Comparison of ENCODE assay signal across 25 cellular contexts in genomic region chr20:46056027-46056833, GRCh38. TPM values are rescaled to one million over a fixed set of nuclear protein-coding genes. Genes with fewer than 3 reads are reported as not detected.
"Had no signal": no experiment of that assay in that cellular context is flagged by ENCODE, and none has a peak within 500 bp of the region (broad histone marks: within the 10 kb centered on the region; RNA-seq: fewer than 3 reads in every experiment).

No MANE protein-coding gene starts in this region.

- H3K4me3 Mint-ChIP-seq: activated CD4-positive, alpha-beta memory T cell treated with anti-CD3 and anti-CD28 coated beads, Interleukin-2, amount 10 ng/mL, durations not matched to agents 7 days and 5 days; activated CD4-positive, alpha-beta T cell treated with anti-CD3 and anti-CD28 coated beads, Interleukin-2, amount 10 ng/mL, durations not matched to agents 24 days and 14 days; activated naive CD4-positive, alpha-beta T cell treated with anti-CD3 and anti-CD28 coated beads, Interleukin-2, amount 50 U/mL, for 24 hours; activated naive CD8-positive, alpha-beta T cell treated with anti-CD3 and anti-CD28 coated beads, Interleukin-2, amount 50 U/mL, for 24 hours; dendritic cell treated with granulocyte-macrophage colony-stimulating factor and Interleukin-4, amounts not matched to agents 40 ng/mL and 50 ng/mL, for 4 days; nephron progenitor cell had no signal

- H3K4me1 ChIP-seq: prostate gland had no signal

- FAIRE-seq: endometrium, islet of Langerhans, pancreas had no signal

- H3K27ac Mint-ChIP-seq: activated CD4-positive, alpha-beta memory T cell treated with anti-CD3 and anti-CD28 coated beads, Interleukin-2, amount 10 ng/mL, durations not matched to agents 7 days and 5 days; activated CD4-positive, alpha-beta T cell treated with anti-CD3 and anti-CD28 coated beads, Interleukin-2, amount 10 ng/mL, durations not matched to agents 24 days and 14 days; activated naive CD4-positive, alpha-beta T cell treated with anti-CD3 and anti-CD28 coated beads, Interleukin-2, amount 50 U/mL, for 24 hours; activated naive CD8-positive, alpha-beta T cell treated with anti-CD3 and anti-CD28 coated beads, Interleukin-2, amount 50 U/mL, for 24 hours; activated T-helper 2 cell treated with anti-CD3 and anti-CD28 coated beads, Interferon-gamma antibody, Interleukin-2, Interleukin-4, amounts not matched to agents 10 μg/mL and 5 μg/mL and 100 μg/mL, durations not matched to agents 14 hours and 24 hours and 36 hours; dendritic cell treated with granulocyte-macrophage colony-stimulating factor and Interleukin-4, amounts not matched to agents 40 ng/mL and 50 ng/mL, for 4 days; nephron progenitor cell had no signal

- H3K27me3 ChIP-seq: pancreas, testis had no signal

- DNase-seq: activated CD4-positive, alpha-beta memory T cell treated with anti-CD3 and anti-CD28 coated beads, Interleukin-2, amount 10 ng/mL, durations not matched to agents 7 days and 5 days; activated CD4-positive, CD25-positive, alpha-beta regulatory T cell treated with anti-CD3 and anti-CD28 coated beads, Interleukin-2, amount 50 U/mL, for 72 hours; activated naive CD8-positive, alpha-beta T cell treated with anti-CD3 and anti-CD28 coated beads, Interleukin-2, amount 50 U/mL, for 24 hours; activated T-cell treated with anti-CD3 and anti-CD28 coated beads, Interleukin-2, amount 50 U/mL, for 48 hours; central memory CD4-positive, alpha-beta T cell; effector CD4-positive, alpha-beta T cell; esophagus squamous epithelium; foreskin melanocyte; nephron progenitor cell; pancreas; spleen; T-helper 1 cell; transverse colon; uterus; WERI-Rb-1 had no signal

- H3K36me3 ChIP-seq: neutrophil, prostate gland, uterus had no signal

- H3K9me3 ChIP-seq: esophagus squamous epithelium, neutrophil, pancreas, prostate gland, spleen, testis, transverse colon, uterus had no signal

- H3K9me3 Mint-ChIP-seq: activated CD4-positive, alpha-beta memory T cell treated with anti-CD3 and anti-CD28 coated beads, Interleukin-2, amount 10 ng/mL, durations not matched to agents 7 days and 5 days; activated CD4-positive, alpha-beta T cell treated with anti-CD3 and anti-CD28 coated beads, Interleukin-2, amount 10 ng/mL, durations not matched to agents 24 days and 14 days; activated naive CD4-positive, alpha-beta T cell treated with anti-CD3 and anti-CD28 coated beads, Interleukin-2, amount 50 U/mL, for 24 hours; activated naive CD8-positive, alpha-beta T cell treated with anti-CD3 and anti-CD28 coated beads, Interleukin-2, amount 50 U/mL, for 24 hours; activated T-helper 2 cell treated with anti-CD3 and anti-CD28 coated beads, Interferon-gamma antibody, Interleukin-2, Interleukin-4, amounts not matched to agents 10 μg/mL and 5 μg/mL and 100 μg/mL, durations not matched to agents 14 hours and 24 hours and 36 hours; dendritic cell treated with granulocyte-macrophage colony-stimulating factor and Interleukin-4, amounts not matched to agents 40 ng/mL and 50 ng/mL, for 4 days; nephron progenitor cell had no signal

- ATAC-seq: activated naive CD8-positive, alpha-beta T cell treated with anti-CD3 and anti-CD28 coated beads, Interleukin-2, amount 50 U/mL, for 24 hours had no signal

- H3K27ac ChIP-seq: epithelial cell of prostate, esophagus squamous epithelium, neutrophil, pancreas, prostate gland, spleen, testis, transverse colon, uterus, WERI-Rb-1 had no signal

- H3K4me3 ChIP-seq: esophagus squamous epithelium, pancreas, prostate gland, spleen, testis, transverse colon, uterus had no signal

RNA-seq across cellular contexts. Expression of gene SLC12A5, which starts 27.2 kb away (rescaled TPM):
- total RNA-seq: activated CD4-positive, alpha-beta T cell treated with anti-CD3 and anti-CD28 coated beads, Interleukin-2, amount 10 ng/mL, durations not matched to agents 24 days and 14 days; esophagus squamous epithelium; transverse colon had no signal

RNA-seq across cellular contexts. Expression of gene MMP9, which starts 47.5 kb away (rescaled TPM):
- total RNA-seq: activated T-helper 2 cell treated with anti-CD3 and anti-CD28 coated beads, Interferon-gamma antibody, Interleukin-2, Interleukin-4, amounts not matched to agents 10 μg/mL and 5 μg/mL and 100 μg/mL, durations not matched to agents 14 hours and 24 hours and 36 hours had no signal
